ENCODE assay signal across 10 cellular contexts in genomic region chr1:228110536-228110935, GRCh38. TPM values are rescaled to one million over a fixed set of nuclear protein-coding genes. Genes with fewer than 3 reads are reported as not detected.
DNase-seq lines count a peak whose midpoint lies in the region; ATAC-seq and TF ChIP-seq lines count a peak whose summit lies in the region.
"Had no signal": no experiment of that assay in that cellular context is flagged by ENCODE, and none has a peak within 500 bp of the region (broad histone marks: within the 10 kb centered on the region; RNA-seq: fewer than 3 reads in every experiment).

No MANE protein-coding gene starts in this region.

- no peak overlapping the region for H3K27ac Mint-ChIP-seq in Calu3 (ENCODE audit: unreplicated experiment)
- no peak overlapping the region for H3K27ac Mint-ChIP-seq in effector memory CD8-positive, alpha-beta T cell

- H3K4me3 ChIP-seq in SJCRH30 (peak overlapping the region; percentile 94), ectodermal cell (ENCODE audit: insufficient read depth, low read depth, low read length) (peak overlapping the region; percentile 79), parathyroid adenoma (ENCODE audit: low read depth, low read length) (peak overlapping the region; percentile 91)

- no peaks in the 10 kb centered on the region for H3K9me3 Mint-ChIP-seq in Calu3 (ENCODE audit: low read depth, unreplicated experiment)
- H3K9me3 Mint-ChIP-seq in effector memory CD8-positive, alpha-beta T cell = no peaks in the 10 kb centered on the region

- intact Hi-C loops in Calu3 (cut with micrococcal nuclease; ENCODE audit: unreplicated experiment) = no loop called here

- H3K36me3 ChIP-seq in SJCRH30 (0 out of 2 replicates have a peak, but pooled peaks cover 2% of the 10 kb centered on the region), ectodermal cell (ENCODE audit: control insufficient read depth, insufficient read depth, low read length) (peaks cover 5% of the 10 kb centered on the region), parathyroid adenoma (ENCODE audit: control insufficient read depth, insufficient read depth, low read length) (no peaks in the 10 kb centered on the region)

- no peak for ATAC-seq in effector memory CD8-positive, alpha-beta T cell (replicated peaks)

- H3K27me3 Mint-ChIP-seq in Calu3 (ENCODE audit: unreplicated experiment) = no peaks in the 10 kb centered on the region
- no peaks in the 10 kb centered on the region for H3K27me3 Mint-ChIP-seq in effector memory CD8-positive, alpha-beta T cell

- H2AFZ ChIP-seq in parathyroid adenoma = peak overlapping the region; percentile 96

- H3K4me1 ChIP-seq in SJCRH30 = peaks cover 5% of the 10 kb centered on the region
- H3K4me1 ChIP-seq in ectodermal cell (ENCODE audit: control insufficient read depth, insufficient read depth, low read length) = peaks cover 7% of the 10 kb centered on the region
- H3K4me1 ChIP-seq in parathyroid adenoma = peaks cover 6% of the 10 kb centered on the region

- peaks cover 44% of the 10 kb centered on the region for H3K36me3 Mint-ChIP-seq in Calu3 (ENCODE audit: insufficient read depth, unreplicated experiment)
- H3K36me3 Mint-ChIP-seq in effector memory CD8-positive, alpha-beta T cell (ENCODE audit: insufficient read depth) = peaks cover 12% of the 10 kb centered on the region

- no peak overlapping the region for H3K9ac ChIP-seq in parathyroid adenoma

- H3K9me3 ChIP-seq in SJCRH30 (replicated peaks) (no peaks in the 10 kb centered on the region; the same call in none of the 2 replicates), ectodermal cell (ENCODE audit: control insufficient read depth, low read length) (no peaks in the 10 kb centered on the region), parathyroid adenoma (ENCODE audit: control insufficient read depth, low read length) (no peaks in the 10 kb centered on the region)

- peak overlapping the region; percentile 91 for H3K27ac ChIP-seq in SJCRH30
- H3K27ac ChIP-seq in ectodermal cell (ENCODE audit: insufficient read depth, low read depth, low read length, poor library complexity, severe bottlenecking) = no peak overlapping the region
- peak overlapping the region; percentile 94 for H3K27ac ChIP-seq in parathyroid adenoma

- WGBS in ectodermal cell, 2 experiments = 91 to 92% methylated on average over 7 of the region's 7 CpGs

- DNase-seq in Calu3 = no peak
- DNase-seq in SJCRH30 = no peak
- no peak for DNase-seq in effector memory CD8-positive, alpha-beta T cell
- no peak for DNase-seq in SK-N-DZ (ENCODE audit: low spot score)
- DNase-seq in NCI-H526 treated with DMSO at 0.1 percent for 48 hours (lab: John Stamatoyannopoulos, UW) = no peak
- DNase-seq in HEK293T (ENCODE audit: extremely low spot score) = no peak
- DNase-seq: activated effector memory CD4-positive, alpha-beta T cell treated with anti-CD3 and anti-CD28 coated beads, Interleukin-2, amount 50 U/mL, for 16 hours; NCI-H1436 treated with DMSO at 0.1 percent for 48 hours had no signal

- peak overlapping the region; percentile 89 for H3K4me3 Mint-ChIP-seq in Calu3 (ENCODE audit: low read depth, unreplicated experiment)
- no peak overlapping the region for H3K4me3 Mint-ChIP-seq in effector memory CD8-positive, alpha-beta T cell

- peaks cover 25% of the 10 kb centered on the region for H3K4me1 Mint-ChIP-seq in Calu3 (ENCODE audit: low read depth, unreplicated experiment)
- peaks cover 11 to 13% of the 10 kb centered on the region in 2 donors for H3K4me1 Mint-ChIP-seq in effector memory CD8-positive, alpha-beta T cell (ENCODE audit: low read depth in 2 of 2)

- POLR2A ChIA-PET in HEK293T (lab: Yijun Ruan, JAX) = interaction anchor here (0.8 to 1.2 kb wide), 5 partner anchors 24 to 55 kb away, joined by 3 read pairs; partner anchors contain the start of genes ARF1 and IBA57

- TF ChIP-seq CTCF in Calu3 (IDR thresholded peaks at IDR 0.05; ENCODE audit: unreplicated experiment) = no peak
- no peak for TF ChIP-seq CTCF in parathyroid adenoma (IDR thresholded peaks at IDR 0.05)

- peak overlapping the region; percentile 83 for H3K4me2 ChIP-seq in parathyroid adenoma (ENCODE audit: low read length)

- CTCF ChIA-PET in Calu3 (lab: Charles Lee) (interaction anchor here (1.0 to 1.6 kb wide), 3 partner anchors 27 to 111 kb away, joined by 4 to 7 read pairs (median 5); partner anchors contain the start of gene IBA57), HEK293T (lab: Yijun Ruan, JAX) (interaction anchor here (0.6 to 2.0 kb wide), 2 partner anchors 21 to 111 kb away, joined by 3 to 7 read pairs; no protein-coding TSS in a partner anchor)

- TSS peak; percentile 15 for BruUV-seq in Calu3 (replicated peaks; lab: Mats Ljungman, UMichigan)

- H3K27me3 ChIP-seq in SJCRH30 = no peaks in the 10 kb centered on the region
- peaks cover 15% of the 10 kb centered on the region for H3K27me3 ChIP-seq in ectodermal cell (ENCODE audit: control insufficient read depth, insufficient read depth, low read length, poor library complexity, severe bottlenecking)
- H3K27me3 ChIP-seq in parathyroid adenoma (ENCODE audit: control insufficient read depth, insufficient read depth, low read length) = no peaks in the 10 kb centered on the region

- H3K79me2 ChIP-seq in parathyroid adenoma = no peaks in the 10 kb centered on the region

TF ChIP-seq in HEK293T, 16 proteins besides CTCF, POLR2A, EP300 and RAD21:
- TF ChIP-seq LEF1 (IDR thresholded peaks at IDR 0.05; ENCODE audit: borderline replicate concordance) (no peak), FOXA1 (IDR thresholded peaks at IDR 0.05) (no peak), PKNOX1 (IDR thresholded peaks at IDR 0.05) (no peak), ZNF384 (IDR thresholded peaks at IDR 0.05) (no peak), HDGF (IDR thresholded peaks at IDR 0.05; ENCODE audit: borderline replicate concordance) (no peak), TARDBP (IDR thresholded peaks at IDR 0.05) (no peak), NFRKB (IDR thresholded peaks at IDR 0.05) (no peak), FOXK2 (IDR thresholded peaks at IDR 0.05) (no peak), SUZ12 (IDR thresholded peaks at IDR 0.05) (no peak), L3MBTL2 (conservative IDR thresholded peaks at IDR 0.05) (no peak), CTBP1 (IDR thresholded peaks at IDR 0.05; ENCODE audit: borderline replicate concordance) (no peak), FOXM1 (IDR thresholded peaks at IDR 0.05; ENCODE audit: borderline replicate concordance) (no peak), ELF4 (IDR thresholded peaks at IDR 0.05) (no peak)

RNA-seq across cellular contexts. Expression of gene MRPL55, which starts 1.4 kb away (rescaled TPM):
- total RNA-seq in Calu3 (2022) = 69.1 and 72.3 TPM in 2 replicates
- total RNA-seq in SJCRH30 (2014; rRNA removed; shearing (Covaris generic)) = 48.5 and 64.6 TPM in 2 replicates
- polyA plus RNA-seq in ectodermal cell (2013, experiment 1 of 4) = 61.8 TPM
- polyA plus RNA-seq in ectodermal cell (2013, experiment 2 of 4) = 50.4 TPM
- 52.6 TPM for polyA plus RNA-seq in ectodermal cell (2013, experiment 3 of 4)
- 56.9 TPM for polyA plus RNA-seq in ectodermal cell (2013, experiment 4 of 4)
- polyA plus RNA-seq in SK-N-DZ (2014; cell fraction: cytosol; rRNA removed) = 93.2 and 126 TPM in 2 replicates
- 96.9 and 161 TPM in 2 replicates for polyA plus RNA-seq in SK-N-DZ (2014; cell fraction: nucleus; rRNA removed)

RNA-seq across cellular contexts. Expression of gene C1orf35, which starts 7.4 kb away (rescaled TPM):
- total RNA-seq in Calu3 (2022) = 38.1 and 39.3 TPM in 2 replicates
- 19.9 and 22.8 TPM in 2 replicates for total RNA-seq in SJCRH30 (2014; rRNA removed; shearing (Covaris generic))
- polyA plus RNA-seq in ectodermal cell (2013, experiment 1 of 4) = 29.8 TPM
- 26.1 TPM for polyA plus RNA-seq in ectodermal cell (2013, experiment 2 of 4)
- 28.7 TPM for polyA plus RNA-seq in ectodermal cell (2013, experiment 3 of 4)
- polyA plus RNA-seq in ectodermal cell (2013, experiment 4 of 4) = 31.2 TPM
- polyA plus RNA-seq in SK-N-DZ (2014; cell fraction: cytosol; rRNA removed) = 20.2 and 20.7 TPM in 2 replicates
- 76.0 and 86.4 TPM in 2 replicates for polyA plus RNA-seq in SK-N-DZ (2014; cell fraction: nucleus; rRNA removed)

RNA-seq across cellular contexts. Expression of gene ARF1, which starts 28.0 kb away (rescaled TPM):
- 510 and 512 TPM in 2 replicates for total RNA-seq in Calu3 (2022)
- 291 and 309 TPM in 2 replicates for total RNA-seq in SJCRH30 (2014; rRNA removed; shearing (Covaris generic))
- 309 TPM for polyA plus RNA-seq in ectodermal cell (2013, experiment 1 of 4)
- 278 TPM for polyA plus RNA-seq in ectodermal cell (2013, experiment 2 of 4)
- polyA plus RNA-seq in ectodermal cell (2013, experiment 3 of 4) = 253 TPM
- polyA plus RNA-seq in ectodermal cell (2013, experiment 4 of 4) = 274 TPM
- polyA plus RNA-seq in SK-N-DZ (2014; cell fraction: cytosol; rRNA removed) = 153 and 169 TPM in 2 replicates
- 86.2 and 120 TPM in 2 replicates for polyA plus RNA-seq in SK-N-DZ (2014; cell fraction: nucleus; rRNA removed)

RNA-seq across cellular contexts. Expression of gene GUK1, which starts 29.5 kb away (rescaled TPM):
- total RNA-seq in Calu3 (2022) = 238 and 262 TPM in 2 replicates
- total RNA-seq in SJCRH30 (2014; rRNA removed; shearing (Covaris generic)) = 114 and 137 TPM in 2 replicates
- 99.6 TPM for polyA plus RNA-seq in ectodermal cell (2013, experiment 1 of 4)
- 91.8 TPM for polyA plus RNA-seq in ectodermal cell (2013, experiment 2 of 4)
- polyA plus RNA-seq in ectodermal cell (2013, experiment 3 of 4) = 107 TPM
- 114 TPM for polyA plus RNA-seq in ectodermal cell (2013, experiment 4 of 4)
- 160 and 194 TPM in 2 replicates for polyA plus RNA-seq in SK-N-DZ (2014; cell fraction: cytosol; rRNA removed)
- polyA plus RNA-seq in SK-N-DZ (2014; cell fraction: nucleus; rRNA removed) = 247 and 273 TPM in 2 replicates

RNA-seq across cellular contexts. Expression of gene GJC2, which starts 39.2 kb away (rescaled TPM):
- total RNA-seq in Calu3 (2022) = 1.2 and 1.3 TPM in 2 replicates
- total RNA-seq in SJCRH30 (2014; rRNA removed; shearing (Covaris generic)) = 0.43 and 0.59 TPM in 2 replicates
- 0.63 TPM for polyA plus RNA-seq in ectodermal cell (2013, experiment 1 of 4)
- 0.62 TPM for polyA plus RNA-seq in ectodermal cell (2013, experiment 2 of 4)
- 0.64 TPM for polyA plus RNA-seq in ectodermal cell (2013, experiment 3 of 4)
- 0.36 TPM for polyA plus RNA-seq in ectodermal cell (2013, experiment 4 of 4)
- polyA plus RNA-seq in SK-N-DZ (2014; cell fraction: cytosol; rRNA removed) = 0.09 and 0.20 TPM in 2 replicates
- 0.90 and 1.8 TPM in 2 replicates for polyA plus RNA-seq in SK-N-DZ (2014; cell fraction: nucleus; rRNA removed)
